Comparison of ENCODE assay signal across 1 cellular context in the genomic region with DNA sequence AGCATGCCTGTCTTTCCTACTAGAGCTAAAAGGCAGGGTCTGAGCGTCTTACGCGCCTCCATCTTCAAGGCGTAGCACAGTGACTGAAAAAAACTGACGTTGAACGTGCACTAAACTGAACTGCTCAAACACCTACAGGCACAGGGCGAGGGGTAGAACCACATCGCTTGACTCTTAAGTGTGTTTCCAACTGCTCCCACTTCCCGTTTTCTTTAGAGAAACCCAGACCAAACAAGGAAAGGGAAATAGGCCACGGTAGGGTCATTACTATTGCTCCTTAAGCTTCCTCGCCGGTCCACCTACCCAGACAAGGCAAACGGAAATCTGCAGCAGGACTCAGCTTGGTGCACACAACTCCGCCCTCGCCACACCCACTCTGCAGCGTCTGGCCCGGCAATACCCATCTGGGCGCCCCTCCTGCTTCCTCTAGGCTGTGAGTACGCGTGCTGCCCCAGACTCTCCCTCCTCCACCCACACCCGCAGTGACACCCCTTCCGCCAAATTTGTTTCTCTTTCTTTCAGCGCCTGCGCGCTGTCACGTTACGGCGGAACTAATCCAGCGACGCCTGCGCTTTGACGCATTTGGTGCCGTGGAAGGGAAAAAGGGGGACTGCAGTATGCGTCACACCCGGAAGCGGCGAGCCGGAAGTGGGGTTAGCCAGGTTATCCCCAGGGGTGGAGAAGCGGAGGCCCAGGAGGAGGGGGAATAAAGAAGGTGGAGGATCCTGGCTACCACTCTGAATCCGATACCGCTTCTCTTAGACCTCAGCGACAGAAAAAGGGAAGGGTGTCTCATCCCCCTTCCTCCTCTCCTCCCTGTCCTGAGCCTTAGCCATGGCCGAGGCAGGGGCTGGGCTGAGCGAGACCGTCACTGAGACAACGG.
TF ChIP-seq lines count a peak whose summit lies in the region.

Gene PPP1R11, plus strand, starts transcription at position 622 of the 883 bp plus-strand sequence. Its CDS starts 213 bp downstream, at position 835.

TF ChIP-seq in H1, 55 proteins besides CTCF, POLR2A, EP300 and RAD21 (continues in another document):
- TF ChIP-seq CEBPB (IDR thresholded peaks at IDR 0.05; ENCODE audit: low read depth, low read length) (no peak), SIRT6 (IDR thresholded peaks at IDR 0.05; ENCODE audit: low read length) (no peak), RNF2 (IDR thresholded peaks at IDR 0.05; ENCODE audit: borderline replicate concordance, low read depth, low read length, missing control alignments, poor library complexity, severe bottlenecking) (no peak), RXRA (IDR thresholded peaks at IDR 0.05; ENCODE audit: insufficient read depth, low read depth, low read length) (no peak), HDAC2 (IDR thresholded peaks at IDR 0.05; ENCODE audit: borderline replicate concordance in 1 of 2, low read depth in 2 of 2, low read length in 2 of 2) (peak; percentile 22 to 46; a peak in 2 of 4 replicates), SP4 (IDR thresholded peaks at IDR 0.05; ENCODE audit: low read length) (0 out of 2 replicates have a peak, but pooled peaks have one; percentile 79), NRF1 (IDR thresholded peaks at IDR 0.05; ENCODE audit: low read depth, low read length) (peak; percentile 42), E2F6 (IDR thresholded peaks at IDR 0.05) (peak; percentile 85), EGR1 (IDR thresholded peaks at IDR 0.05; ENCODE audit: borderline replicate concordance, low read depth, low read length) (peak; percentile 90), BCL11A (IDR thresholded peaks at IDR 0.05; ENCODE audit: low read depth in 2 of 2, low read length in 2 of 2) (no peak), SP1 (IDR thresholded peaks at IDR 0.05; ENCODE audit: low read depth, low read length) (peak; percentile 6; the same call in 1 of the 2 replicates), RFX5 (IDR thresholded peaks at IDR 0.05; ENCODE audit: borderline replicate concordance, low read depth, low read length) (no peak), TAF7 (optimal IDR thresholded peaks at IDR 0.05; ENCODE audit: borderline replicate concordance, low read depth, low read length) (no peak), KDM1A (IDR thresholded peaks at IDR 0.05; ENCODE audit: borderline replicate concordance, low read length) (no peak), TBP (IDR thresholded peaks at IDR 0.05; ENCODE audit: low read depth, low read length) (peak; percentile 71), POU5F1 (IDR thresholded peaks at IDR 0.05; ENCODE audit: low read depth, low read length) (no peak), JUN (IDR thresholded peaks at IDR 0.05; ENCODE audit: low read depth, low read length) (0 out of 2 replicates have a peak, but pooled peaks have one; percentile 12), CREB1 (IDR thresholded peaks at IDR 0.05) (peak; percentile 93), CHD2 (IDR thresholded peaks at IDR 0.05; ENCODE audit: low read length) (no peak), SAP30 (IDR thresholded peaks at IDR 0.05; ENCODE audit: insufficient read depth, insufficient replicate concordance, low read length) (peak; percentile 97), GTF2F1 (IDR thresholded peaks at IDR 0.05; ENCODE audit: borderline replicate concordance, low read depth, low read length) (no peak), BACH1 (IDR thresholded peaks at IDR 0.05; ENCODE audit: low read length) (no peak), SRF (IDR thresholded peaks at IDR 0.05; ENCODE audit: low read depth, low read length) (no peak), RBBP5 (IDR thresholded peaks at IDR 0.05; ENCODE audit: borderline replicate concordance, low read depth, low read length) (no peak; the same call in 1 of the 2 replicates), CBX5 (IDR thresholded peaks at IDR 0.05; ENCODE audit: low read depth, low read length) (no peak), KDM4A (IDR thresholded peaks at IDR 0.05; ENCODE audit: low read depth, low read length, severe bottlenecking) (no peak), TEAD4 (IDR thresholded peaks at IDR 0.05; ENCODE audit: low read depth, low read length) (no peak), SIX5 (IDR thresholded peaks at IDR 0.05; ENCODE audit: low read depth, low read length) (peak; percentile 28; the same call in 1 of the 2 replicates), ZNF274 (IDR thresholded peaks at IDR 0.05; ENCODE audit: borderline replicate concordance, extremely low read depth, low read length) (no peak), POLR2AphosphoS5 (IDR thresholded peaks at IDR 0.05; ENCODE audit: low read depth, low read length) (peak; percentile 84), GABPA (IDR thresholded peaks at IDR 0.05; ENCODE audit: borderline replicate concordance, insufficient read depth, low read length) (peak; percentile 96), JUND (IDR thresholded peaks at IDR 0.05; ENCODE audit: low read length) (peak; percentile 69; the same call in 1 of the 2 replicates), PHF8 (conservative IDR thresholded peaks at IDR 0.05; ENCODE audit: low read depth, low read length) (peak; percentile 45; the same call in 1 of the 2 replicates), CTBP2 (IDR thresholded peaks at IDR 0.05; ENCODE audit: borderline replicate concordance, insufficient read depth, insufficient read length, low read length) (peak; percentile 59), HDAC6 (IDR thresholded peaks at IDR 0.05; ENCODE audit: low read depth, low read length) (no peak), CBX8 (IDR thresholded peaks at IDR 0.05; ENCODE audit: borderline replicate concordance, low read depth, low read length) (no peak), NANOG (IDR thresholded peaks at IDR 0.05; ENCODE audit: insufficient read depth, low read depth, low read length, poor library complexity, severe bottlenecking) (no peak), SUZ12 (IDR thresholded peaks at IDR 0.05; ENCODE audit: low read length) (no peak), TCF12 (IDR thresholded peaks at IDR 0.05; ENCODE audit: low read depth, low read length) (no peak), TAF1 (IDR thresholded peaks at IDR 0.05; ENCODE audit: low read depth, low read length) (peak; percentile 85), CHD7 (IDR thresholded peaks at IDR 0.05; ENCODE audit: insufficient replicate concordance, low read length) (no peak), ASH2L (IDR thresholded peaks at IDR 0.05; ENCODE audit: low read length) (peak; percentile 90), SP2 (IDR thresholded peaks at IDR 0.05; ENCODE audit: low read length) (no peak), CHD1 (IDR thresholded peaks at IDR 0.05; ENCODE audit: low read depth, low read length) (no peak), KDM5A (IDR thresholded peaks at IDR 0.05; ENCODE audit: low read length) (no peak), BRCA1 (IDR thresholded peaks at IDR 0.05; ENCODE audit: low read depth, low read length) (no peak; the same call in 1 of the 2 replicates), YY1 (IDR thresholded peaks at IDR 0.05; ENCODE audit: low read depth, low read length) (no peak), EZH2 (IDR thresholded peaks at IDR 0.05; ENCODE audit: low read depth, low read length, severe bottlenecking) (no peak), SIN3A (conservative IDR thresholded peaks at IDR 0.05 in 1 of 2, IDR thresholded peaks at IDR 0.05 in 1 of 2; ENCODE audit: low read depth in 1 of 2, low read length in 2 of 2) (peak in 1 of 2 experiments; percentile 94; a peak in 3 of 4 replicates)
- TF ChIP-seq, protein P1, sequence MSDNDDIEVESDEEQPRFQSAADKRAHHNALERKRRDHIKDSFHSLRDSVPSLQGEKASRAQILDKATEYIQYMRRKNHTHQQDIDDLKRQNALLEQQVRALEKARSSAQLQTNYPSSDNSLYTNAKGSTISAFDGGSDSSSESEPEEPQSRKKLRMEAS (IDR thresholded peaks at IDR 0.05), result peak; percentile 86
- TF ChIP-seq, protein P2, sequence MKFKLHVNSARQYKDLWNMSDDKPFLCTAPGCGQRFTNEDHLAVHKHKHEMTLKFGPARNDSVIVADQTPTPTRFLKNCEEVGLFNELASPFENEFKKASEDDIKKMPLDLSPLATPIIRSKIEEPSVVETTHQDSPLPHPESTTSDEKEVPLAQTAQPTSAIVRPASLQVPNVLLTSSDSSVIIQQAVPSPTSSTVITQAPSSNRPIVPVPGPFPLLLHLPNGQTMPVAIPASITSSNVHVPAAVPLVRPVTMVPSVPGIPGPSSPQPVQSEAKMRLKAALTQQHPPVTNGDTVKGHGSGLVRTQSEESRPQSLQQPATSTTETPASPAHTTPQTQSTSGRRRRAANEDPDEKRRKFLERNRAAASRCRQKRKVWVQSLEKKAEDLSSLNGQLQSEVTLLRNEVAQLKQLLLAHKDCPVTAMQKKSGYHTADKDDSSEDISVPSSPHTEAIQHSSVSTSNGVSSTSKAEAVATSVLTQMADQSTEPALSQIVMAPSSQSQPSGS (IDR thresholded peaks at IDR 0.05; ENCODE audit: low read length), result no peak; the same call in 1 of the 2 replicates
- TF ChIP-seq, protein P3, sequence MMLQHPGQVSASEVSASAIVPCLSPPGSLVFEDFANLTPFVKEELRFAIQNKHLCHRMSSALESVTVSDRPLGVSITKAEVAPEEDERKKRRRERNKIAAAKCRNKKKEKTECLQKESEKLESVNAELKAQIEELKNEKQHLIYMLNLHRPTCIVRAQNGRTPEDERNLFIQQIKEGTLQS (IDR thresholded peaks at IDR 0.05; ENCODE audit: insufficient read depth, low read depth, low read length), result 0 out of 2 replicates have a peak, but pooled peaks have one; percentile 3
- TF ChIP-seq, protein P4, sequence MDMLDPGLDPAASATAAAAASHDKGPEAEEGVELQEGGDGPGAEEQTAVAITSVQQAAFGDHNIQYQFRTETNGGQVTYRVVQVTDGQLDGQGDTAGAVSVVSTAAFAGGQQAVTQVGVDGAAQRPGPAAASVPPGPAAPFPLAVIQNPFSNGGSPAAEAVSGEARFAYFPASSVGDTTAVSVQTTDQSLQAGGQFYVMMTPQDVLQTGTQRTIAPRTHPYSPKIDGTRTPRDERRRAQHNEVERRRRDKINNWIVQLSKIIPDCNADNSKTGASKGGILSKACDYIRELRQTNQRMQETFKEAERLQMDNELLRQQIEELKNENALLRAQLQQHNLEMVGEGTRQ (IDR thresholded peaks at IDR 0.05; ENCODE audit: low read length), result no peak
